In the genomic region with DNA sequence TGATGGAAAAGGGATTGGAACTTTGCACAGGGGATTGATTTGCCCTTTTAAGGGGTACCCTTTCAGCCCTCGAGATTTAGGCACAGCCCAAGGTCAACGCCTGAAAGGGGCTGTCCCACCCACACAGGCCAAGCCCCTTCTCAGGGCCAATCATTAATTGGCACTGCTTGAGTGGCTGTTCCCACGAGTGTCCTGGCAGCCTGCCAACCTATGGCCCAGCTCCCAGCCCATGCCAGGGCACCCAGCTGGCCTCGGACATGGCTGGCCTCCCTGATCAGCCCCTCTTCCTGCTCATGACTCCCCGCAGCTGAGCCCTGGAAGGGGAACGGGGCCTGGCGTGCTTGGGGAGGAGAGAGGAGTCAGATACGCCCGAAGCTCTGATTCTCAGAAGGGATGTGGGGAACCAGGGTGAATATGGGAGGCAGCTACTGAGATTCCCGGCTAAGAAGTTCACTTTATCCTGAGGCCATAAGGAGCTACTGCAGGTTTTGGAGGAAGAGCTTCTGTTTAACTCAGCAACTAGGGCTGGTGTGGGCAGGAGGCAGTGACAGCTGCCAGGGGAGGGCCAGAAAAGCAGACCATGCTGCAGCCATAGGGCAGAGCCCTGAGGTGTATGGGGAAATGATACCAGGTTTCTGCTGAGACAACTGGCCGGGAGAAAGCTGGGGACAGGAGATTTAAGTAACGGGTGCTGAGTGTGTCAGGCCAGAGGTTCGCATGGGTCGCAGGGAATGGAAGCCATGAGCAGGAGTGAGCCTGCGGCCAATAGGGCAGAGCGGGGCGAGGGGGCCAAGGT, we compare ENCODE assay signal across 23 cellular contexts. TPM values are rescaled to one million over a fixed set of nuclear protein-coding genes. Genes with fewer than 3 reads are reported as not detected.
DNase-seq lines count a peak whose midpoint lies in the region; ATAC-seq, FAIRE-seq and TF ChIP-seq lines count a peak whose summit lies in the region.
"Had no signal": no experiment of that assay in that cellular context is flagged by ENCODE, and none has a peak within 500 bp of the region (broad histone marks: within the 10 kb centered on the region; RNA-seq: fewer than 3 reads in every experiment).

No MANE protein-coding gene starts in this region.

- no peak for TF ChIP-seq CTCF in K562 (IDR thresholded peaks at IDR 0.05 in 2 of 3, conservative IDR thresholded peaks at IDR 0.05 in 1 of 3; ENCODE audit: insufficient read depth in 2 of 3, low read depth in 1 of 3, low read length in 3 of 3)

- peaks cover 3 to 75% of the 10 kb centered on the region in 2 experiments; a peak in 3 of 5 replicates for H3K27me3 ChIP-seq in K562 (ENCODE audit: control insufficient read depth in 2 of 2, insufficient read depth in 2 of 2, low read length in 2 of 2)

- ATAC-seq in K562 (no peak), GM21423 (IDR thresholded peaks at IDR 0.05; ENCODE audit: unreplicated experiment) (no peak)
- ATAC-seq: activated naive CD4-positive, alpha-beta T cell treated with anti-CD3 and anti-CD28 coated beads, Interleukin-2, amount 50 U/mL, for 72 hours; left cardiac atrium; PC-3 had no signal

- H3K4me2 ChIP-seq in K562 (ENCODE audit: insufficient read depth, low read length) = no peak overlapping the region

- no peaks in the 10 kb centered on the region for H3K9me3 ChIP-seq in K562 (replicated peaks; ENCODE audit: control insufficient read depth, insufficient read depth, low read depth, low read length)

- intact Hi-C loops in K562 (cut with micrococcal nuclease) = no loop called here

- CTCF ChIA-PET in K562 (lab: Yijun Ruan, JAX; ENCODE audit: low intra/inter-chr PET ratio) = no interaction called here

- WGBS in K562 (ENCODE audit: insufficient coverage, low coverage, missing lambda C conversion rate) = 0% methylated on average over 10 of the region's 17 CpGs

- BruUV-seq in K562 (replicated peaks; lab: Mats Ljungman, UMichigan) = no TSS peak

- H3K36me3 ChIP-seq in K562 (ENCODE audit: control insufficient read depth, insufficient read depth, low read length) = no peaks in the 10 kb centered on the region

- TF ChIP-seq POLR2A in K562 (conservative IDR thresholded peaks at IDR 0.05) = no peak

- DNase-seq in Ammon's horn (ENCODE audit: low spot score) = peak; percentile 69
- peak; percentile 41 for DNase-seq in DMS 273 treated with DMSO at 0.1 percent for 48 hours (lab: John Stamatoyannopoulos, UW)
- DNase-seq in K562 (ENCODE audit: extremely low read depth in 1 of 4, low spot score in 3 of 4) = no peak
- DNase-seq in middle frontal gyrus (ENCODE audit: extremely low spot score, low spot score) = peak; percentile 9
- no peak for DNase-seq in NCI-H2196 (lab: John Stamatoyannopoulos, UW; ENCODE audit: unreplicated experiment)
- no peak for DNase-seq in NCI-H82 (lab: John Stamatoyannopoulos, UW)
- DNase-seq in dermis blood vessel endothelial cell = no peak
- DNase-seq: activated CD4-positive, alpha-beta T cell treated with anti-CD3 and anti-CD28 coated beads, Interleukin-2, amount 10 ng/mL, durations not matched to agents 7 days and 5 days; activated T-cell treated with anti-CD3 and anti-CD28 coated beads for 4 hours; effector memory CD4-positive, alpha-beta T cell; GDM1; GM23248; left cardiac atrium; NCI-H510A treated with DMSO at 0.1 percent for 48 hours; PC-3; stimulated activated CD4-positive, alpha-beta T cell treated with anti-CD3 and anti-CD28 coated beads, Interleukin-15, amount 100 ng/mL, for 24 hours had no signal

- POLR2A ChIA-PET in K562 (lab: Yijun Ruan, JAX) = interaction anchor here (0.6 to 1.4 kb wide), 4 partner anchors 12 to 783 kb away, joined by 3 read pairs; a partner anchor contains a TSS

- in situ Hi-C loops in K562 (cut with MboI) = no loop called here

- no peak overlapping the region for H2AFZ ChIP-seq in K562 (ENCODE audit: low read depth, low read length)
- H2AFZ ChIP-seq: GM23248 had no signal

- no peak overlapping the region for H3K4me3 ChIP-seq in K562
- H3K4me3 ChIP-seq: GM23248 had no signal

- peaks cover 0 to 17% of the 10 kb centered on the region in 2 experiments; a peak in 2 of 5 replicates for H3K4me1 ChIP-seq in K562 (replicated peaks in 1 of 2; ENCODE audit: control insufficient read depth in 2 of 2, insufficient read depth in 2 of 2, low read length in 2 of 2)

- no peak for FAIRE-seq in K562 (lab: Jason Lieb, UNC)
- FAIRE-seq: bronchial epithelial cell, GM12892, TTC549 had no signal

- H3K9ac ChIP-seq in K562 (ENCODE audit: insufficient read depth in 1 of 2, low read depth in 2 of 2, low read length in 2 of 2) = no peak overlapping the region
- H3K9ac ChIP-seq: GM23248 had no signal

- H3K27ac ChIP-seq in K562 (ENCODE audit: extremely low read depth, low read depth, low read length) = no peak overlapping the region
- H3K27ac ChIP-seq: GM23248 had no signal

- no peaks in the 10 kb centered on the region for H3K9me1 ChIP-seq in K562 (ENCODE audit: control insufficient read depth, insufficient read depth, low read length)

- TF ChIP-seq RAD21 in K562 (CRISPR knock-in tag; conservative IDR thresholded peaks at IDR 0.05 in 1 of 2, IDR thresholded peaks at IDR 0.05 in 1 of 2) = no peak

- peaks cover 9% of the 10 kb centered on the region; the same call in 1 of the 2 replicates for H4K20me1 ChIP-seq in K562 (replicated peaks; ENCODE audit: control insufficient read depth, insufficient read depth, low read length)

- TF ChIP-seq EP300 in K562 (IDR thresholded peaks at IDR 0.05; ENCODE audit: low read length) = no peak

- H3K79me2 ChIP-seq in K562 (ENCODE audit: control insufficient read depth, insufficient read depth, low read length) = no peaks in the 10 kb centered on the region

TF ChIP-seq in K562, 482 proteins besides CTCF, POLR2A, EP300 and RAD21:
- no peak for TF ChIP-seq FOXA1 (IDR thresholded peaks at IDR 0.05; ENCODE audit: borderline replicate concordance)
- TF ChIP-seq ARHGAP35 (IDR thresholded peaks at IDR 0.05; ENCODE audit: partially characterized antibody) = no peak
- 0 out of 2 replicates have a peak, but pooled peaks have one; percentile 28 for TF ChIP-seq NFIX (CRISPR knock-in tag; IDR thresholded peaks at IDR 0.05; ENCODE audit: low read depth)
- peak; percentile 81 for TF ChIP-seq NFIC (IDR thresholded peaks at IDR 0.05)
- TF ChIP-seq, protein P1, sequence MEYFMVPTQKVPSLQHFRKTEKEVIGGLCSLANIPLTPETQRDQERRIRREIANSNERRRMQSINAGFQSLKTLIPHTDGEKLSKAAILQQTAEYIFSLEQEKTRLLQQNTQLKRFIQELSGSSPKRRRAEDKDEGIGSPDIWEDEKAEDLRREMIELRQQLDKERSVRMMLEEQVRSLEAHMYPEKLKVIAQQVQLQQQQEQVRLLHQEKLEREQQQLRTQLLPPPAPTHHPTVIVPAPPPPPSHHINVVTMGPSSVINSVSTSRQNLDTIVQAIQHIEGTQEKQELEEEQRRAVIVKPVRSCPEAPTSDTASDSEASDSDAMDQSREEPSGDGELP (CRISPR knock-in tag; IDR thresholded peaks at IDR 0.05; ENCODE audit: borderline replicate concordance) = no peak

RNA-seq across cellular contexts. Expression of a gene that starts 30.0 kb away (rescaled TPM):
- total RNA-seq in K562 (2011; cell fraction: chromatin; rRNA removed; ENCODE audit: low replicate concordance) = not detected in 2 replicates
- not detected in 2 replicates for total RNA-seq in K562 (2011; cell fraction: nucleolus; rRNA removed)
- total RNA-seq in K562 (2011; cell fraction: nucleoplasm; rRNA removed) = not detected in 2 replicates
- total RNA-seq in K562 (2014; rRNA removed) (not detected in 2 replicates), K562 (2014; rRNA removed; fragmentation: Illumina TruSeq; extraction: Trizol) (not detected in 2 replicates), K562 (2015; rRNA removed; fragmentation: Illumina TruSeq; extraction: Trizol) (not detected in 2 replicates), K562 (2021) (not detected in 2 replicates), dermis blood vessel endothelial cell (not detected in 2 replicates)
- polyA plus RNA-seq in K562 (2011; rRNA removed) (not detected in 2 replicates), K562 (2014; fragmentation: Illumina TruSeq; extraction: Trizol) (not detected in 2 replicates), K562 (2014; fragmentation: Nextera tagmentation; extraction: Ambion mirVana) (not detected), K562 (2014; rRNA removed) (not detected in 2 replicates)
- not detected in 2 replicates for polyA plus RNA-seq in K562 (2011; cell fraction: cytosol; rRNA removed)
- not detected in 2 replicates for polyA plus RNA-seq in K562 (2011; cell fraction: nucleus; rRNA removed)
- polyA plus RNA-seq in K562 (2012) = not detected in 2 replicates
- polyA minus RNA-seq in K562 (2011; rRNA and poly(A)+ RNA removed) = not detected in 2 replicates
- not detected in 2 replicates for polyA minus RNA-seq in K562 (2011; cell fraction: cytosol; rRNA and poly(A)+ RNA removed)
- not detected in 2 replicates for polyA minus RNA-seq in K562 (2011; cell fraction: nucleus; rRNA and poly(A)+ RNA removed)
- total RNA-seq: activated CD4-positive, alpha-beta T cell treated with anti-CD3 and anti-CD28 coated beads, Interleukin-2, amount 10 ng/mL, durations not matched to agents 7 days and 5 days; GM23248; left cardiac atrium; myocyte; pulmonary artery endothelial cell had no signal
- polyA plus RNA-seq: GM23248 had no signal

Comparison
In these comparisons a context has a peak if more than half of its experiments do, and no peak if none do; other contexts are left out.
1. DNase-seq: peak in Ammon's horn (single experiment), DMS 273 treated with DMSO at 0.1 percent for 48 hours (single experiment) and middle frontal gyrus (single experiment); none in K562 (0 of 4), NCI-H2196 (single experiment), NCI-H82 (single experiment) and dermis blood vessel endothelial cell (single experiment).